8 cellular contexts compared by ENCODE assay signal in the genomic region with DNA sequence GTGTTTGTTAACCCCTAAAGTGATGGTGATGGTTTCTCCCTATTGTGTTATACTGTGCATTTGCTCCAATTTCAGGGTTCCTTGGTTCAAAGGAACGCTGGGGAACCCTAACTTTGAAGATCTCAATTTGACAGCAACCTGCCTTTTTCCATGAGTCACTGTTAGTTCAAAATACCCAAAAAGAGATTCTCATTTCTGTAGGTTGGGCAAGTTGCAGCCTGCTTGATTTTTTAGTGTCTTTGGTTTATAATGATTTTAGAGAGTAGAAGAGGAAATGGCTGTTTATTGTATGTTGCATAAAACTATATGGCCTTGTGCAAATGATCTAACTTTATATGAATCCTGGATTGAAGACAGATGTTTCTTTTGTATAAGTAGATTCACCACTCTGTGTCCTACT. TPM values are rescaled to one million over a fixed set of nuclear protein-coding genes. Genes with fewer than 3 reads are reported as not detected.
DNase-seq lines count a peak whose midpoint lies in the region; ATAC-seq and TF ChIP-seq lines count a peak whose summit lies in the region.

No MANE protein-coding gene starts in this region.

- no CpG with 5 or more reads among the region's 1 CpG for WGBS in H9 (ENCODE audit: extremely low coverage, insufficient read length, low lambda C conversion rate)
- WGBS in spleen, 5 donors = 35 to 64% (median 56%) methylated on average over 1 of the region's 1 CpG

- peaks cover 0 to 3% (median 2%) of the 10 kb centered on the region in 3 experiments; a peak in 2 of 7 replicates for H3K36me3 Mint-ChIP-seq in H9 (ENCODE audit: insufficient read depth in 1 of 3, low read depth in 3 of 3)

- no peak overlapping the region for H2BK20ac ChIP-seq in H9 (ENCODE audit: low read depth, low read length, poor library complexity, severe bottlenecking)

- TF ChIP-seq CTCF in H9 (conservative IDR thresholded peaks at IDR 0.05) = no peak
- no peak for TF ChIP-seq CTCF in PC-3 (conservative IDR thresholded peaks at IDR 0.05; ENCODE audit: low read depth, low read length)
- TF ChIP-seq CTCF in epithelial cell of esophagus (IDR thresholded peaks at IDR 0.05; ENCODE audit: insufficient read depth, low read depth, low read length, missing control alignments) = no peak
- no peak for TF ChIP-seq CTCF in spleen (IDR thresholded peaks at IDR 0.05 in 8 of 11, conservative IDR thresholded peaks at IDR 0.05 in 3 of 11)

- H3K79me2 ChIP-seq in H9 (ENCODE audit: insufficient read depth, low read length) (peaks cover 1% of the 10 kb centered on the region; the same call in 1 of the 2 replicates), PC-3 (ENCODE audit: low read length) (no peaks in the 10 kb centered on the region; the same call in 1 of the 2 replicates)

- no peak overlapping the region for H3K14ac ChIP-seq in H9 (ENCODE audit: insufficient read depth, low read length)

- no peak overlapping the region for H3K23ac ChIP-seq in H9 (ENCODE audit: insufficient read length, low read depth, low read length)

- DNase-seq in H9 (no peak), PC-3 (no peak), epithelial cell of esophagus (ENCODE audit: low read depth) (peak; percentile 78), spleen (no peak), NCI-H526 (lab: John Stamatoyannopoulos, UW) (no peak), nucleus accumbens (lab: John Stamatoyannopoulos, UW) (no peak), NCI-H446 (lab: John Stamatoyannopoulos, UW) (no peak)

- H2BK120ac ChIP-seq in H9 (ENCODE audit: low read depth, low read length, poor library complexity, severe bottlenecking) = no peak overlapping the region

- POLR2A ChIA-PET in PC-3 (lab: Charles Lee; ENCODE audit: unreplicated experiment) = no interaction called here

- H3K27me3 ChIP-seq in H9 (ENCODE audit: insufficient read depth, low read length) (no peaks in the 10 kb centered on the region), PC-3 (ENCODE audit: low read length) (no peaks in the 10 kb centered on the region), spleen (replicated peaks in 1 of 7) (no peaks in the 10 kb centered on the region)

- no peak for ATAC-seq in PC-3
- ATAC-seq in GM21360 (IDR thresholded peaks at IDR 0.05; ENCODE audit: unreplicated experiment) = no peak

- H3K4me3 ChIP-seq in PC-3 (ENCODE audit: low read length) (no peak overlapping the region), epithelial cell of esophagus (ENCODE audit: low read length) (no peak overlapping the region), spleen (peak overlapping the region in 1 of 8 donors; percentile 49)

- no peaks in the 10 kb centered on the region for H3K79me1 ChIP-seq in H9 (ENCODE audit: insufficient read depth, low read depth, low read length, poor library complexity, severe bottlenecking)

- H3K9me3 Mint-ChIP-seq in H9 = no peaks in the 10 kb centered on the region

- no peaks in the 10 kb centered on the region for H3K27me3 Mint-ChIP-seq in H9 (ENCODE audit: low read depth)

- intact Hi-C loops in PC-3 (cut with micrococcal nuclease) (no loop called here), spleen (cut with DNase I; ENCODE audit: low total_unique reads) (no loop called here)

- no peak overlapping the region for H2BK5ac ChIP-seq in H9 (ENCODE audit: insufficient read length, low read length)

- H3K4ac ChIP-seq in H9 (ENCODE audit: low read depth, low read length) = no peak overlapping the region

- H3K9ac ChIP-seq in H9 (ENCODE audit: extremely low read depth, insufficient read length, low read length) = no peak overlapping the region
- H3K9ac ChIP-seq in PC-3 (ENCODE audit: low read length) = peak overlapping the region; percentile 48

- CTCF ChIA-PET in PC-3 (lab: Charles Lee) = no interaction called here

- H2AK5ac ChIP-seq in H9 (ENCODE audit: insufficient read length, low read length) = no peak overlapping the region

- peak overlapping the region; percentile 15 to 59 (median 28); a peak in 5 of 7 replicates for H3K27ac Mint-ChIP-seq in H9

- H3K56ac ChIP-seq in H9 (ENCODE audit: insufficient read length, low read depth, low read length) = no peak overlapping the region

- H3K27ac ChIP-seq in H9 (ENCODE audit: insufficient read length, low read depth, low read length) (no peak overlapping the region), PC-3 (ENCODE audit: low read length) (peak overlapping the region; percentile 83), spleen (peak overlapping the region; percentile 37 to 90 (median 80))

- no peak overlapping the region for H2AFZ ChIP-seq in H9 (ENCODE audit: low read length)
- no peak overlapping the region for H2AFZ ChIP-seq in PC-3 (ENCODE audit: low read length)

- no peaks in the 10 kb centered on the region for H3K9me2 ChIP-seq in PC-3 (replicated peaks; ENCODE audit: low read length)

- H3K23me2 ChIP-seq in H9 (ENCODE audit: insufficient read length, low read depth, low read length, poor library complexity, severe bottlenecking) = no peaks in the 10 kb centered on the region

- H3K4me2 ChIP-seq in H9 (ENCODE audit: insufficient read depth, insufficient read length, low read length) (no peak overlapping the region), PC-3 (ENCODE audit: low read length) (peak overlapping the region; percentile 72)

- no peak overlapping the region for H4K91ac ChIP-seq in H9 (ENCODE audit: insufficient read length, low read depth, low read length)

- peaks cover 11% of the 10 kb centered on the region; the same call in 1 of the 2 replicates for H3K4me1 ChIP-seq in H9 (ENCODE audit: insufficient read depth, low read length)
- peaks cover 50% of the 10 kb centered on the region for H3K4me1 ChIP-seq in PC-3 (ENCODE audit: insufficient read depth, low read length)
- peaks cover 30 to 84% (median 53%) of the 10 kb centered on the region in 6 donors for H3K4me1 ChIP-seq in spleen

- no peak overlapping the region for H2BK12ac ChIP-seq in H9 (ENCODE audit: insufficient read length, low read depth, low read length)

- H4K20me1 ChIP-seq in H9 (ENCODE audit: control insufficient read depth, insufficient read depth, insufficient read length) (no peaks in the 10 kb centered on the region), PC-3 (ENCODE audit: low read length) (no peaks in the 10 kb centered on the region)

- BruUV-seq in PC-3 (replicated peaks; lab: Mats Ljungman, UMichigan) = no TSS peak

- peaks cover 4% of the 10 kb centered on the region for H3F3A ChIP-seq in PC-3 (ENCODE audit: low read length, unreplicated experiment)

- no peaks in the 10 kb centered on the region for H3K36me3 ChIP-seq in PC-3 (ENCODE audit: low read depth, low read length)
- H3K36me3 ChIP-seq in spleen = no peaks in the 10 kb centered on the region

- H3K4me1 Mint-ChIP-seq in H9 = peaks cover 71 to 75% of the 10 kb centered on the region in 2 experiments

- no peak overlapping the region for H4K8ac ChIP-seq in H9 (replicated peaks; ENCODE audit: insufficient read length, low read depth, low read length)

- no peak overlapping the region for H2BK15ac ChIP-seq in H9 (ENCODE audit: low read depth, low read length)

- no peak overlapping the region for H3K18ac ChIP-seq in H9 (ENCODE audit: insufficient read length, low read depth, low read length)

- no peak overlapping the region for H4K5ac ChIP-seq in H9 (ENCODE audit: insufficient read length, low read depth, low read length)

- no peak overlapping the region for H3T11ph ChIP-seq in H9 (ENCODE audit: low read length)

- no peak for TF ChIP-seq POLR2A in spleen (IDR thresholded peaks at IDR 0.05)

- H3K9me3 ChIP-seq in H9 (ENCODE audit: control insufficient read depth, low read depth, low read length) (no peaks in the 10 kb centered on the region), PC-3 (ENCODE audit: low read length) (no peaks in the 10 kb centered on the region), spleen (no peaks in the 10 kb centered on the region)

- no peak overlapping the region for H3K4me3 Mint-ChIP-seq in H9

RNA-seq across cellular contexts. Expression of a gene that starts 23.1 kb away (rescaled TPM):
- 13.8 and 15.3 TPM in 2 replicates for total RNA-seq in H9 (2021)
- total RNA-seq in PC-3 (2014; rRNA removed) = 3.3 and 4.9 TPM in 2 replicates
- 10 to 100 TPM; 21.6 to 53.6 (median 33.1) TPM for total RNA-seq in spleen
- polyA plus RNA-seq in spleen = 1 to 10 TPM; 1.6 to 4.7 (median 3.1) TPM
